In genomic region chr1:114145504-114146160, GRCh38 we compare ENCODE assay signal across 21 cellular contexts. TPM values are rescaled to one million over a fixed set of nuclear protein-coding genes. Genes with fewer than 3 reads are reported as not detected.
"Had no signal": no experiment of that assay in that cellular context is flagged by ENCODE, and none has a peak within 500 bp of the region (broad histone marks: within the 10 kb centered on the region; RNA-seq: fewer than 3 reads in every experiment).

No MANE protein-coding gene starts in this region.

- FAIRE-seq: endometrium had no signal

- H3K4me1 ChIP-seq: colonic mucosa, gastroesophageal sphincter, heart right ventricle, psoas muscle, suprapubic skin, transverse colon, uterus had no signal

- H3K27me3 ChIP-seq: colonic mucosa had no signal

- H3K9me3 ChIP-seq: colonic mucosa, gastroesophageal sphincter, mucosa of descending colon, psoas muscle, suprapubic skin, transverse colon, uterus had no signal

- DNase-seq: activated CD4-positive, alpha-beta T cell treated with anti-CD3 and anti-CD28 coated beads, Interleukin-2, amount 10 ng/mL, durations not matched to agents 24 days and 14 days; activated CD4-positive, CD25-positive, alpha-beta regulatory T cell; activated CD8-positive, alpha-beta T cell treated with anti-CD3 and anti-CD28 coated beads, Interleukin-2, amount 10 ng/mL, durations not matched to agents 7 days and 5 days; activated naive CD4-positive, alpha-beta T cell treated with anti-CD3 and anti-CD28 coated beads, Interleukin-2, amount 10 ng/mL, durations not matched to agents 7 days and 5 days; activated naive CD8-positive, alpha-beta T cell treated with anti-CD3 and anti-CD28 coated beads, Interleukin-2, amount 50 U/mL, for 24 hours; activated T-cell treated with anti-CD3 and anti-CD28 coated beads, Interleukin-2, amount 50 U/mL, for 24 hours; anterior cingulate cortex; brain microvascular endothelial cell; colonic mucosa; heart right ventricle; mucosa of descending colon; naive thymus-derived CD4-positive, alpha-beta T cell; psoas muscle; right cardiac atrium; transverse colon; uterus had no signal

- H3K27ac ChIP-seq: brain microvascular endothelial cell, colonic mucosa, gastroesophageal sphincter, heart right ventricle, psoas muscle, skin epidermis, suprapubic skin, transverse colon, uterus had no signal

- H3K4me3 ChIP-seq: colonic mucosa, gastroesophageal sphincter, heart right ventricle, mucosa of descending colon, psoas muscle, skin epidermis, suprapubic skin, transverse colon, uterus had no signal

- H3K36me3 ChIP-seq: brain microvascular endothelial cell, colonic mucosa, gastroesophageal sphincter, heart right ventricle, suprapubic skin, transverse colon, uterus had no signal

RNA-seq across cellular contexts. Expression of gene SYT6, which starts 8.0 kb away (rescaled TPM):
- total RNA-seq: activated CD4-positive, alpha-beta T cell treated with anti-CD3 and anti-CD28 coated beads, Interleukin-2, amount 10 ng/mL, durations not matched to agents 24 days and 14 days; activated CD8-positive, alpha-beta T cell treated with anti-CD3 and anti-CD28 coated beads, Interleukin-2, amount 10 ng/mL, durations not matched to agents 7 days and 5 days; naive thymus-derived CD4-positive, alpha-beta T cell; osteocyte; right cardiac atrium had no signal
